In genomic region chr14:97215263-97215969, GRCh38 we compare ENCODE assay signal across 27 cellular contexts.
DNase-seq lines count a peak whose midpoint lies in the region; ATAC-seq, FAIRE-seq and TF ChIP-seq lines count a peak whose summit lies in the region.
"Had no signal": no experiment of that assay in that cellular context is flagged by ENCODE, and none has a peak within 500 bp of the region (broad histone marks: within the 10 kb centered on the region; RNA-seq: fewer than 3 reads in every experiment).

No MANE protein-coding gene starts in this region.

- in situ Hi-C loops in HepG2 (cut with HindIII; ENCODE audit: extremely low pct_ligation_motif_present, low pct_unique_long_range_greater_than_20kb), result no loop called here

- TF ChIP-seq EP300 in HepG2 (IDR thresholded peaks at IDR 0.05; ENCODE audit: low read depth in 2 of 2, low read length in 2 of 2) (no peak), HepG2 (CRISPR knock-in tag; IDR thresholded peaks at IDR 0.05; ENCODE audit: borderline replicate concordance) (no peak)

- H3K36me3 ChIP-seq in HepG2 (replicated peaks in 1 of 2; ENCODE audit: control insufficient read depth in 1 of 2, insufficient read depth in 2 of 2, low read length in 2 of 2), result no peaks in the 10 kb centered on the region
- no peaks in the 10 kb centered on the region for H3K36me3 ChIP-seq in right lobe of liver
- no peaks in the 10 kb centered on the region for H3K36me3 ChIP-seq in SK-N-MC (ENCODE audit: insufficient read depth, low read length)
- H3K36me3 ChIP-seq: BE2C, BLaER1 had no signal

- H3K9me3 Mint-ChIP-seq in neural crest cell, result no peaks in the 10 kb centered on the region
- H3K9me3 Mint-ChIP-seq: CD8-positive, alpha-beta memory T cell had no signal

- WGBS in HepG2 (ENCODE audit: low lambda C conversion rate), result 1% methylated on average over 4 of the region's 4 CpGs
- WGBS in right lobe of liver (ENCODE audit: insufficient coverage, low coverage, low lambda C conversion rate, missing lambda C conversion rate), result 60% methylated on average over 4 of the region's 4 CpGs

- peaks cover 0 to 20% of the 10 kb centered on the region in 2 experiments; a peak in 2 of 5 replicates for H3K27me3 ChIP-seq in HepG2 (ENCODE audit: control insufficient read depth in 1 of 2, insufficient read depth in 2 of 2, low read length in 2 of 2)
- H3K27me3 ChIP-seq in right lobe of liver, result peaks cover 0 to 10% of the 10 kb centered on the region in 2 donors

- H3K4me1 ChIP-seq in HepG2 (ENCODE audit: insufficient read depth, low read length) (no peaks in the 10 kb centered on the region), right lobe of liver (peaks cover 0 to 10% (median 2%) of the 10 kb centered on the region in 4 donors)
- H3K4me1 ChIP-seq: A549, BE2C had no signal

- CTCF ChIA-PET in HepG2 (lab: Yijun Ruan, JAX; ENCODE audit: low intra/inter-chr PET ratio, low total read pairs), result no interaction called here

- peak overlapping the region; percentile 25 for H3K4me3 Mint-ChIP-seq in neural crest cell
- H3K4me3 Mint-ChIP-seq: CD14-positive monocyte; CD4-positive, alpha-beta memory T cell had no signal

- H3K27me3 Mint-ChIP-seq in neural crest cell (ENCODE audit: low read depth), result peaks cover 25% of the 10 kb centered on the region

- H3K79me2 ChIP-seq in HepG2 (ENCODE audit: insufficient read depth, low read length), result no peaks in the 10 kb centered on the region

- intact Hi-C loops in HepG2 (cut with micrococcal nuclease; ENCODE audit: unreplicated experiment) (no loop called here), right lobe of liver (cut with DNase I) (no loop called here)

- POLR2A ChIA-PET in HepG2 (lab: Yijun Ruan, JAX), result no interaction called here

- FAIRE-seq in HepG2 (lab: Jason Lieb, UNC), result no peak
- FAIRE-seq: A549, GM12878, GM12892, GM18507 had no signal

- TF ChIP-seq RAD21 in HepG2 (CRISPR knock-in tag; IDR thresholded peaks at IDR 0.05), result no peak

- ATAC-seq in HepG2, result no peak
- no peak for ATAC-seq in right lobe of liver
- ATAC-seq: A549, GM12878 had no signal

- no peaks in the 10 kb centered on the region for H3K9me3 ChIP-seq in HepG2 (ENCODE audit: low read length)
- no peaks in the 10 kb centered on the region for H3K9me3 ChIP-seq in right lobe of liver
- H3K9me3 ChIP-seq in SK-N-MC (ENCODE audit: low read depth, low read length), result no peaks in the 10 kb centered on the region
- H3K9me3 ChIP-seq: A549, BE2C, BLaER1 had no signal

- no peaks in the 10 kb centered on the region for H4K20me1 ChIP-seq in HepG2 (ENCODE audit: insufficient read depth, low read length)
- H4K20me1 ChIP-seq: BLaER1 had no signal

- no TSS peak for BruUV-seq in HepG2 (replicated peaks; lab: Mats Ljungman, UMichigan)

- no peak for TF ChIP-seq POLR2A in HepG2 (IDR thresholded peaks at IDR 0.05; ENCODE audit: insufficient read depth in 1 of 2, low read depth in 2 of 2, low read length in 2 of 2)
- TF ChIP-seq POLR2A in right lobe of liver (IDR thresholded peaks at IDR 0.05), result no peak

- TF ChIP-seq CTCF in HepG2 (CRISPR knock-in tag; IDR thresholded peaks at IDR 0.05) (no peak), right lobe of liver (IDR thresholded peaks at IDR 0.05) (no peak), neural crest cell (conservative IDR thresholded peaks at IDR 0.05) (no peak)

- no peak overlapping the region for H3K27ac Mint-ChIP-seq in neural crest cell (ENCODE audit: unreplicated experiment)
- H3K27ac Mint-ChIP-seq: CD14-positive monocyte had no signal

- no peaks in the 10 kb centered on the region for H3K36me3 Mint-ChIP-seq in neural crest cell (ENCODE audit: low read depth)
- H3K36me3 Mint-ChIP-seq: CD14-positive monocyte; CD4-positive, CD25-positive, alpha-beta regulatory T cell; CD8-positive, alpha-beta memory T cell had no signal

- H3K27ac ChIP-seq in HepG2 (ENCODE audit: extremely low read length, insufficient read depth, low read length), result no peak overlapping the region
- no peak overlapping the region for H3K27ac ChIP-seq in right lobe of liver
- H3K27ac ChIP-seq in SK-N-MC, result peak overlapping the region; percentile 100
- H3K27ac ChIP-seq: 22Rv1, A549, BLaER1 had no signal

- H3K4me1 Mint-ChIP-seq in neural crest cell, result peaks cover 20% of the 10 kb centered on the region
- H3K4me1 Mint-ChIP-seq: CD14-positive monocyte had no signal

- H3K4me3 ChIP-seq in HepG2 (replicated peaks in 1 of 3; ENCODE audit: insufficient read depth in 1 of 3, low read depth in 2 of 3, low read length in 3 of 3) (no peak overlapping the region), right lobe of liver (no peak overlapping the region), SK-N-MC (peak overlapping the region; percentile 82)
- H3K4me3 ChIP-seq: A549, BLaER1, GM12878 had no signal

- H3K9ac ChIP-seq in HepG2 (ENCODE audit: insufficient read depth, low read depth, low read length) (no peak overlapping the region), SK-N-MC (ENCODE audit: insufficient read length) (peak overlapping the region; percentile 98)
- H3K9ac ChIP-seq: BLaER1 had no signal

- DNase-seq in HepG2 (ENCODE audit: low spot score) (no peak), right lobe of liver (no peak), SK-N-MC (ENCODE audit: low read depth, low spot score) (peak; percentile 97), neural crest cell (ENCODE audit: low read depth, low spot score) (no peak), GM19240 (ENCODE audit: insufficient read length, low spot score) (no peak)
- no peak for DNase-seq in activated effector memory CD4-positive, alpha-beta T cell treated with Interleukin-2 at 50 U/mL for 16 hours
- DNase-seq: ACHN; BE2C; C1 segment of cervical spinal cord; CD4-positive, alpha-beta memory T cell; CD4-positive, CD25-positive, alpha-beta regulatory T cell; CD8-positive, alpha-beta memory T cell; COR-L47; DMS 273 treated with DMSO at 0.1 percent for 48 hours; DMS153; DMS53; DMS79; DND-41; EL; GDM1 had no signal

- no peak overlapping the region for H2AFZ ChIP-seq in HepG2 (ENCODE audit: low read length)

- no peak overlapping the region for H3K4me2 ChIP-seq in HepG2 (ENCODE audit: low read depth, low read length)
- H3K4me2 ChIP-seq: A549, BLaER1 had no signal

TF ChIP-seq in HepG2, 621 proteins besides CTCF, POLR2A, EP300 and RAD21:
- TF ChIP-seq ZNF772 (CRISPR knock-in tag; IDR thresholded peaks at IDR 0.05) (no peak), HNRNPK (IDR thresholded peaks at IDR 0.05; ENCODE audit: low read depth, low read length, poor library complexity, severe bottlenecking) (peak; percentile 29), ZNF678 (CRISPR knock-in tag; IDR thresholded peaks at IDR 0.05) (no peak)
TF ChIP-seq in HepG2: peak in this region for 1.
